8 cellular contexts compared by ENCODE assay signal in genomic region chr2:161905389-161906046, GRCh38.
DNase-seq lines count a peak whose midpoint lies in the region; ATAC-seq and TF ChIP-seq lines count a peak whose summit lies in the region.

No MANE protein-coding gene starts in this region.

- peaks cover 6% of the 10 kb centered on the region for H3K4me1 Mint-ChIP-seq in activated T-cell treated with anti-CD3 and anti-CD28 coated beads, Interleukin-2, amount 50 U/mL, for 4 hours (ENCODE audit: low read depth)
- H3K4me1 Mint-ChIP-seq in brain, result peaks cover 10% of the 10 kb centered on the region

- TF ChIP-seq CTCF in brain (conservative IDR thresholded peaks at IDR 0.05) (no peak), prostate gland (IDR thresholded peaks at IDR 0.05) (no peak)

- peak overlapping the region in 4 of 5 experiments; percentile 14 to 90 (median 54) for H3K27ac Mint-ChIP-seq in brain

- H3K36me3 Mint-ChIP-seq in activated T-cell treated with anti-CD3 and anti-CD28 coated beads, Interleukin-2, amount 50 U/mL, for 4 hours (ENCODE audit: insufficient read depth), result no peaks in the 10 kb centered on the region
- H3K36me3 Mint-ChIP-seq in brain, result peaks cover 41% of the 10 kb centered on the region

- H3K4me3 Mint-ChIP-seq in activated T-cell treated with anti-CD3 and anti-CD28 coated beads, Interleukin-2, amount 50 U/mL, for 4 hours, result peak overlapping the region; percentile 50
- H3K4me3 Mint-ChIP-seq in brain, result peak overlapping the region in 2 of 5 experiments; percentile 6 to 60

- peak; percentile 65 to 82 for ATAC-seq in activated T-cell treated with anti-CD3 and anti-CD28 coated beads, Interleukin-2, amount 50 U/mL, for 4 hours
- ATAC-seq in HG02623 (IDR thresholded peaks at IDR 0.05; ENCODE audit: unreplicated experiment), result peak; percentile 70

- WGBS in prostate gland, result 54% methylated on average over 5 of the region's 5 CpGs

- no peaks in the 10 kb centered on the region for H3K4me1 ChIP-seq in prostate gland (replicated peaks)

- H3K4me3 ChIP-seq in prostate gland, result no peak overlapping the region

- no peak for TF ChIP-seq POLR2A in prostate gland (IDR thresholded peaks at IDR 0.05)

- intact Hi-C loops in prostate gland (cut with DNase I), result no loop called here

- H3K36me3 ChIP-seq in prostate gland, result no peaks in the 10 kb centered on the region

- H3K9me3 Mint-ChIP-seq in activated T-cell treated with anti-CD3 and anti-CD28 coated beads, Interleukin-2, amount 50 U/mL, for 4 hours, result no peaks in the 10 kb centered on the region
- H3K9me3 Mint-ChIP-seq in brain, result peaks cover 0 to 12% (median 8%) of the 10 kb centered on the region in 5 experiments

- DNase-seq in activated T-cell treated with anti-CD3 and anti-CD28 coated beads, Interleukin-2, amount 50 U/mL, for 4 hours, result no peak
- no peak for DNase-seq in activated T-cell treated with anti-CD3 and anti-CD28 coated beads, Interleukin-2, amount 50 U/mL, for 48 hours
- DNase-seq in NCI-H1436 (lab: John Stamatoyannopoulos, UW) (peak; percentile 93), prostate gland (ENCODE audit: low spot score) (no peak), putamen (ENCODE audit: low spot score) (no peak)
- no peak for DNase-seq in activated CD4-positive, CD25-positive, alpha-beta regulatory T cell treated with anti-CD3 and anti-CD28 coated beads, Interleukin-2, amount 50 U/mL, for 72 hours

- no peak overlapping the region for H3K27ac ChIP-seq in prostate gland

- no peaks in the 10 kb centered on the region for H3K9me3 ChIP-seq in prostate gland

- H3K27me3 Mint-ChIP-seq in activated T-cell treated with anti-CD3 and anti-CD28 coated beads, Interleukin-2, amount 50 U/mL, for 4 hours (ENCODE audit: low read depth), result no peaks in the 10 kb centered on the region
- no peaks in the 10 kb centered on the region for H3K27me3 Mint-ChIP-seq in brain

- no peaks in the 10 kb centered on the region for H3K27me3 ChIP-seq in prostate gland (replicated peaks; ENCODE audit: insufficient read depth)
